In genomic region chr18:74496508-74497307, GRCh38 we compare ENCODE assay signal across 8 cellular contexts. TPM values are rescaled to one million over a fixed set of nuclear protein-coding genes. Genes with fewer than 3 reads are reported as not detected.
DNase-seq lines count a peak whose midpoint lies in the region; ATAC-seq and TF ChIP-seq lines count a peak whose summit lies in the region.

No MANE protein-coding gene starts in this region.

- H3K9me3 ChIP-seq in AG04450 (ENCODE audit: control insufficient read depth, insufficient read depth, low read length), result peaks cover 4% of the 10 kb centered on the region; the same call in 1 of the 2 replicates
- H3K9me3 ChIP-seq in neuron (ENCODE audit: low read length), result peaks cover 2% of the 10 kb centered on the region

- H2AFZ ChIP-seq in neuron (ENCODE audit: low read depth, low read length), result peak overlapping the region; percentile 59

- POLR2A ChIA-PET in AG04450 (lab: Yijun Ruan, JAX), result interaction anchor here (0.6 kb wide), 1 partner anchor 223 kb away, joined by 3 read pairs; no protein-coding TSS in a partner anchor

- peak overlapping the region; percentile 93 for H3K4me3 Mint-ChIP-seq in activated T-helper 17 cell treated with anti-CD3 and anti-CD28 coated beads, Interleukin-2, amount 50 U/mL, for 72 hours

- H3K4me1 ChIP-seq in neuron (ENCODE audit: insufficient read depth, low read length), result peaks cover 7% of the 10 kb centered on the region

- H3K36me3 ChIP-seq in neuron (ENCODE audit: insufficient read depth, low read length), result peaks cover 17% of the 10 kb centered on the region

- ATAC-seq in GM18498 (IDR thresholded peaks at IDR 0.05; ENCODE audit: unreplicated experiment) (peak; percentile 34), HG02938 (IDR thresholded peaks at IDR 0.05; ENCODE audit: unreplicated experiment) (peak; percentile 28)
- ATAC-seq in activated T-helper 17 cell treated with anti-CD3 and anti-CD28 coated beads, Interleukin-2, amount 50 U/mL, for 72 hours (replicated peaks), result peak; percentile 22

- H3K27ac Mint-ChIP-seq in activated T-helper 17 cell treated with anti-CD3 and anti-CD28 coated beads, Interleukin-2, amount 50 U/mL, for 72 hours, result peak overlapping the region; percentile 99

- TF ChIP-seq CTCF in AG04450 (IDR thresholded peaks at IDR 0.05; ENCODE audit: low read depth, low read length) (peak; percentile 15; the same call in 1 of the 2 replicates), foreskin fibroblast (IDR thresholded peaks at IDR 0.05; ENCODE audit: low read depth, low read length) (no peak)

- H3K27me3 ChIP-seq in AG04450 (ENCODE audit: control insufficient read depth, insufficient read depth, low read length) (peaks cover 7% of the 10 kb centered on the region), neuron (ENCODE audit: insufficient read depth, low read length) (no peaks in the 10 kb centered on the region)

- peaks cover 46% of the 10 kb centered on the region for H3K36me3 Mint-ChIP-seq in activated T-helper 17 cell treated with anti-CD3 and anti-CD28 coated beads, Interleukin-2, amount 50 U/mL, for 72 hours (ENCODE audit: low read depth)

- peaks cover 4% of the 10 kb centered on the region for H3K4me1 Mint-ChIP-seq in activated T-helper 17 cell treated with anti-CD3 and anti-CD28 coated beads, Interleukin-2, amount 50 U/mL, for 72 hours

- peak overlapping the region; percentile 52 for H3K27ac ChIP-seq in AG04450 (ENCODE audit: low read depth, low read length)

- H3K27me3 Mint-ChIP-seq in activated T-helper 17 cell treated with anti-CD3 and anti-CD28 coated beads, Interleukin-2, amount 50 U/mL, for 72 hours, result no peaks in the 10 kb centered on the region

- H3K9me3 Mint-ChIP-seq in activated T-helper 17 cell treated with anti-CD3 and anti-CD28 coated beads, Interleukin-2, amount 50 U/mL, for 72 hours, result no peaks in the 10 kb centered on the region

- DNase-seq in AG04450 (ENCODE audit: low read depth, low spot score), result peak; percentile 8
- DNase-seq in NCI-H460 (ENCODE audit: extremely low read depth, low read depth), result peak; percentile 29
- peak; percentile 43 to 82 for DNase-seq in foreskin fibroblast
- DNase-seq in COLO829 (ENCODE audit: low spot score), result no peak

- CTCF ChIA-PET in AG04450 (lab: Charles Lee), result interaction anchor here (1.1 to 3.6 kb wide), 4 partner anchors 20 to 300 kb away, joined by 3 to 13 read pairs (median 4); no protein-coding TSS in a partner anchor

- peak overlapping the region; percentile 93 for H3K4me3 ChIP-seq in AG04450 (ENCODE audit: low read depth, low read length)
- H3K4me3 ChIP-seq in foreskin fibroblast (ENCODE audit: low read depth in 1 of 2, low read length in 2 of 2), result peak overlapping the region; percentile 84 to 87
- peak overlapping the region; percentile 81 for H3K4me3 ChIP-seq in neuron (ENCODE audit: low read length)

RNA-seq across cellular contexts. Expression of gene CNDP2, which starts 0.5 kb away (rescaled TPM):
- polyA plus RNA-seq in AG04450 (2011; rRNA removed), result 74.1 and 74.2 TPM in 2 replicates
- polyA minus RNA-seq in AG04450 (2011; rRNA and poly(A)+ RNA removed), result 68.2 and 85.2 TPM in 2 replicates
- 72.0 and 105 TPM in 2 replicates for total RNA-seq in NCI-H460 (2014; rRNA removed; shearing (Covaris generic))
- polyA plus RNA-seq in NCI-H460 (2014; cell fraction: nucleus; rRNA removed), result 54.3 and 55.1 TPM in 2 replicates
- 100 to 1,000 TPM; 141 to 217 TPM for total RNA-seq in activated T-helper 17 cell treated with anti-CD3 and anti-CD28 coated beads, Interleukin-2, amount 50 U/mL, for 72 hours

RNA-seq across cellular contexts. Expression of gene CNDP1, which starts 37.6 kb away (rescaled TPM):
- polyA plus RNA-seq in AG04450 (2011; rRNA removed), result not detected in 2 replicates
- polyA minus RNA-seq in AG04450 (2011; rRNA and poly(A)+ RNA removed), result not detected in 2 replicates
- total RNA-seq in NCI-H460 (2014; rRNA removed; shearing (Covaris generic)), result not detected in 2 replicates
- polyA plus RNA-seq in NCI-H460 (2014; cell fraction: nucleus; rRNA removed), result not detected in 2 replicates
- under 1 TPM in 1 of 2 donors, not detected in 1; 0.26 TPM for total RNA-seq in activated T-helper 17 cell treated with anti-CD3 and anti-CD28 coated beads, Interleukin-2, amount 50 U/mL, for 72 hours

RNA-seq across cellular contexts. Expression of gene DIPK1C, which starts 39.6 kb away (rescaled TPM):
- polyA plus RNA-seq in AG04450 (2011; rRNA removed), result not detected in 2 replicates
- polyA minus RNA-seq in AG04450 (2011; rRNA and poly(A)+ RNA removed), result not detected in 2 replicates
- not detected in 2 replicates for total RNA-seq in NCI-H460 (2014; rRNA removed; shearing (Covaris generic))
- not detected in 2 replicates for polyA plus RNA-seq in NCI-H460 (2014; cell fraction: nucleus; rRNA removed)
- total RNA-seq in activated T-helper 17 cell treated with anti-CD3 and anti-CD28 coated beads, Interleukin-2, amount 50 U/mL, for 72 hours, result not detected
